In genomic region chr15:64690008-64690407, GRCh38 we compare ENCODE assay signal across 20 cellular contexts.
DNase-seq lines count a peak whose midpoint lies in the region; ATAC-seq, FAIRE-seq and TF ChIP-seq lines count a peak whose summit lies in the region.
"Had no signal": no experiment of that assay in that cellular context is flagged by ENCODE, and none has a peak within 500 bp of the region (broad histone marks: within the 10 kb centered on the region; RNA-seq: fewer than 3 reads in every experiment).

No MANE protein-coding gene starts in this region.

- peaks cover 12% of the 10 kb centered on the region for H3K4me1 Mint-ChIP-seq in activated naive CD8-positive, alpha-beta T cell (ENCODE audit: low read depth)
- H3K4me1 Mint-ChIP-seq in activated naive CD8-positive, alpha-beta T cell treated with anti-CD3 and anti-CD28 coated beads for 36 hours = peaks cover 9% of the 10 kb centered on the region

- H3K27me3 ChIP-seq in muscle layer of colon (ENCODE audit: control insufficient read depth in 1 of 2, insufficient read depth in 2 of 2, low read length in 2 of 2) (no peaks in the 10 kb centered on the region), testis (no peaks in the 10 kb centered on the region)
- H3K27me3 ChIP-seq: brain microvascular endothelial cell had no signal

- H3K4me1 ChIP-seq in muscle layer of colon (ENCODE audit: insufficient read depth, low read length) = peaks cover 56% of the 10 kb centered on the region
- peaks cover 74% of the 10 kb centered on the region for H3K4me1 ChIP-seq in testis
- H3K4me1 ChIP-seq: Caco-2 had no signal

- FAIRE-seq in RCC 7860 (lab: Jason Lieb, UNC) = no peak
- FAIRE-seq: endometrium, TTC549 had no signal

- no peak overlapping the region for H3K4me3 ChIP-seq in muscle layer of colon (ENCODE audit: low read depth in 1 of 2, low read length in 2 of 2)
- H3K4me3 ChIP-seq in testis = no peak overlapping the region
- H3K4me3 ChIP-seq: prostate gland had no signal

- no peak for ATAC-seq in GM19452 (IDR thresholded peaks at IDR 0.05; ENCODE audit: unreplicated experiment)
- ATAC-seq in GM18502 (IDR thresholded peaks at IDR 0.05; ENCODE audit: poor library complexity, unreplicated experiment) = no peak

- no peak for TF ChIP-seq POLR2A in testis (IDR thresholded peaks at IDR 0.05)

- no peaks in the 10 kb centered on the region for H3K27me3 Mint-ChIP-seq in activated naive CD8-positive, alpha-beta T cell
- no peaks in the 10 kb centered on the region for H3K27me3 Mint-ChIP-seq in activated naive CD8-positive, alpha-beta T cell treated with anti-CD3 and anti-CD28 coated beads for 36 hours
- H3K27me3 Mint-ChIP-seq: type B pancreatic cell had no signal

- H3K9me3 Mint-ChIP-seq in activated naive CD8-positive, alpha-beta T cell (ENCODE audit: low read depth) = no peaks in the 10 kb centered on the region
- H3K9me3 Mint-ChIP-seq in activated naive CD8-positive, alpha-beta T cell treated with anti-CD3 and anti-CD28 coated beads for 36 hours = no peaks in the 10 kb centered on the region
- H3K9me3 Mint-ChIP-seq: type B pancreatic cell had no signal

- H3K4me3 Mint-ChIP-seq in activated naive CD8-positive, alpha-beta T cell = no peak overlapping the region
- H3K4me3 Mint-ChIP-seq in activated naive CD8-positive, alpha-beta T cell treated with anti-CD3 and anti-CD28 coated beads for 36 hours = no peak overlapping the region
- H3K4me3 Mint-ChIP-seq: type B pancreatic cell had no signal

- WGBS in testis, 2 donors = 65 to 69% methylated on average over 3 of the region's 3 CpGs

- DNase-seq in activated naive CD8-positive, alpha-beta T cell treated with anti-CD3 and anti-CD28 coated beads for 36 hours = no peak
- no peak for DNase-seq in caudate nucleus (lab: John Stamatoyannopoulos, UW)
- no peak for DNase-seq in testis
- DNase-seq in RCC 7860 (ENCODE audit: low spot score) = no peak
- DNase-seq: activated effector memory CD4-positive, alpha-beta T cell treated with Interleukin-2 at 50 U/mL for 16 hours; brain microvascular endothelial cell; Caco-2; foreskin melanocyte; GF-D8; Karpas-422; NCI-H146; SK-N-SH had no signal

- no peak for TF ChIP-seq CTCF in testis (IDR thresholded peaks at IDR 0.05)

- H3K36me3 ChIP-seq in muscle layer of colon (ENCODE audit: insufficient read depth, low read length) (peaks cover 46% of the 10 kb centered on the region), testis (ENCODE audit: low read depth, missing control alignments) (no peaks in the 10 kb centered on the region)

- no peaks in the 10 kb centered on the region for H3K9me3 ChIP-seq in muscle layer of colon (ENCODE audit: low read length)
- no peaks in the 10 kb centered on the region for H3K9me3 ChIP-seq in testis
- H3K9me3 ChIP-seq: Caco-2, prostate gland, SK-N-SH had no signal

- H3K27ac ChIP-seq in caudate nucleus (ENCODE audit: low read depth, low read length) (peak overlapping the region; percentile 84), muscle layer of colon (ENCODE audit: low read depth, low read length) (peak overlapping the region; percentile 8), testis (peak overlapping the region; percentile 1 to 81)
- H3K27ac ChIP-seq: brain microvascular endothelial cell, prostate gland had no signal

- H3K36me3 Mint-ChIP-seq in activated naive CD8-positive, alpha-beta T cell = no peaks in the 10 kb centered on the region
- peaks cover 6% of the 10 kb centered on the region for H3K36me3 Mint-ChIP-seq in activated naive CD8-positive, alpha-beta T cell treated with anti-CD3 and anti-CD28 coated beads for 36 hours

- H3K27ac Mint-ChIP-seq in activated naive CD8-positive, alpha-beta T cell = peak overlapping the region; percentile 66
- H3K27ac Mint-ChIP-seq in activated naive CD8-positive, alpha-beta T cell treated with anti-CD3 and anti-CD28 coated beads for 36 hours = no peak overlapping the region

- no peak overlapping the region for H3K9ac ChIP-seq in muscle layer of colon (ENCODE audit: low read length)
- H3K9ac ChIP-seq: SK-N-SH had no signal

- intact Hi-C loops in testis (cut with DNase I; ENCODE audit: low total_unique reads) = no loop called here

Comparison
In these comparisons a context has a peak if more than half of its experiments do, and no peak if none do; other contexts are left out.
1. H3K27ac ChIP-seq: peak in every context shown above with its lines; median percentile 84 in caudate nucleus; 41 in testis; 8 in muscle layer of colon.